In the genomic region with DNA sequence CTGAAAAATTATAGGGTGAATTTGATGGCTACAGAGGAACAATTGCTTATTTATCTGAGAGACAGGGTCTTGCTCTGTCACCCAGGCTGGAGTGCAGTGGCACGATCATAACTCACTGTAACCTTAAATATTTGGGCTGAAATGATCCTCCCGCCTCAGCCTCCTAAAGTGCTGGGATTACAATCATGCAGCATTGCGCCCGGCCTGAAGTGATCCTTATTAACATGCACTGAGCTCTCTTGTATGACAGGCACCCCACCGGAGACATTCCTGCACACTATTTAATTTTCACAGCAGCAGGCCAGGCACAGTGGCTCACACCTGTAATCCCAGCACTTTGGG, we compare ENCODE assay signal across 21 cellular contexts.
DNase-seq lines count a peak whose midpoint lies in the region; ATAC-seq, FAIRE-seq and TF ChIP-seq lines count a peak whose summit lies in the region.
"Had no signal": no experiment of that assay in that cellular context is flagged by ENCODE, and none has a peak within 500 bp of the region (broad histone marks: within the 10 kb centered on the region; RNA-seq: fewer than 3 reads in every experiment).

No MANE protein-coding gene starts in this region.

- H3K9me3 Mint-ChIP-seq in CD14-positive monocyte: peaks cover 0 to 3% (median 0%) of the 10 kb centered on the region in 7 donors
- H3K9me3 Mint-ChIP-seq: activated B cell treated with CpG ODN at 0.5 μM for 24 hours; activated CD4-positive, alpha-beta memory T cell treated with anti-CD3 and anti-CD28 coated beads, Interleukin-2, amount 10 ng/mL, durations not matched to agents 7 days and 5 days; activated naive CD4-positive, alpha-beta T cell treated with anti-CD3 and anti-CD28 coated beads, Interleukin-2, amount 50 U/mL, for 72 hours; naive thymus-derived CD4-positive, alpha-beta T cell had no signal

- no peaks in the 10 kb centered on the region for H3K36me3 Mint-ChIP-seq in CD14-positive monocyte
- H3K36me3 Mint-ChIP-seq: activated naive CD4-positive, alpha-beta T cell treated with anti-CD3 and anti-CD28 coated beads, Interleukin-2, amount 50 U/mL, for 72 hours; brain; naive thymus-derived CD4-positive, alpha-beta T cell had no signal

- POLR2A ChIA-PET in HEK293T (lab: Yijun Ruan, JAX): interaction anchor here (0.8 kb wide), 1 partner anchor 236 kb away, joined by 3 read pairs; a partner anchor contains a TSS

- peak overlapping the region; percentile 28 to 88 for H3K4me3 Mint-ChIP-seq in CD14-positive monocyte
- H3K4me3 Mint-ChIP-seq: activated B cell treated with CpG ODN at 0.5 μM for 24 hours; activated CD4-positive, alpha-beta memory T cell treated with anti-CD3 and anti-CD28 coated beads, Interleukin-2, amount 10 ng/mL, durations not matched to agents 7 days and 5 days; brain; T-helper 17 cell had no signal

- H3K4me3 ChIP-seq in adrenal gland (no peak overlapping the region), liver (ENCODE audit: low read depth in 1 of 3, low read length in 3 of 3) (no peak overlapping the region), skin epidermis (no peak overlapping the region)
- H3K4me3 ChIP-seq: prostate gland had no signal

- H3K27me3 ChIP-seq in adrenal gland (no peaks in the 10 kb centered on the region), liver (ENCODE audit: control insufficient read depth in 4 of 4, insufficient read depth in 4 of 4, low read length in 3 of 4) (no peaks in the 10 kb centered on the region)

- H3K4me1 ChIP-seq in adrenal gland (replicated peaks in 1 of 2): peaks cover 11 to 32% of the 10 kb centered on the region in 2 donors
- peaks cover 22 to 54% (median 40%) of the 10 kb centered on the region in 4 donors for H3K4me1 ChIP-seq in liver (ENCODE audit: control insufficient read depth in 4 of 4, insufficient read depth in 4 of 4, low read length in 3 of 4)
- H3K4me1 ChIP-seq: prostate gland had no signal

- CTCF ChIA-PET in HEK293T (lab: Yijun Ruan, JAX): interaction anchor here (0.8 kb wide), 1 partner anchor 302 kb away, joined by 3 read pairs; no protein-coding TSS in a partner anchor

- H3K27me3 Mint-ChIP-seq in CD14-positive monocyte (ENCODE audit: low read depth in 3 of 3): peaks cover 0 to 2% (median 0%) of the 10 kb centered on the region in 3 donors

- peak overlapping the region; percentile 56 to 82 for H3K9ac ChIP-seq in liver (ENCODE audit: low read depth in 1 of 2, low read length in 2 of 2)

- peaks cover 58% of the 10 kb centered on the region for H3K4me1 Mint-ChIP-seq in CD14-positive monocyte

- intact Hi-C loops in CD14-positive monocyte (cut with micrococcal nuclease) (loop anchor here (5.0 kb wide), 2 partner anchors 91 to 109 kb away; a partner anchor contains a TSS), adrenal gland (cut with DNase I) (no loop called here)

- no peak for TF ChIP-seq POLR2A in adrenal gland (IDR thresholded peaks at IDR 0.05)

- no peak for FAIRE-seq in frontal cortex (lab: Jason Lieb, UNC)

- H3K9me3 ChIP-seq in adrenal gland (replicated peaks in 1 of 3): no peaks in the 10 kb centered on the region
- no peaks in the 10 kb centered on the region for H3K9me3 ChIP-seq in liver (ENCODE audit: control insufficient read depth in 4 of 4, low read length in 3 of 4)
- H3K9me3 ChIP-seq: prostate gland had no signal

- DNase-seq in CD14-positive monocyte (ENCODE audit: low spot score): no peak
- DNase-seq in adrenal gland: no peak
- no peak for DNase-seq in frontal cortex (ENCODE audit: low spot score in 2 of 2)
- DNase-seq in G401 (ENCODE audit: low spot score): no peak
- DNase-seq in HEK293T (ENCODE audit: extremely low spot score): no peak
- DNase-seq: activated B cell treated with CpG ODN at 0.5 μM for 24 hours; activated CD4-positive, alpha-beta memory T cell treated with anti-CD3 and anti-CD28 coated beads, Interleukin-2, amount 10 ng/mL, durations not matched to agents 7 days and 5 days; activated T-cell treated with anti-CD3 and anti-CD28 coated beads, Interleukin-2, amount 50 U/mL, for 48 hours; cortex of kidney; erythroblast; naive thymus-derived CD4-positive, alpha-beta T cell; NCI-H1105; NCI-H2107; NCI-H524; T-helper 17 cell had no signal

- in situ Hi-C loops in G401 (cut with HindIII; ENCODE audit: low sequenced_read_pairs): no loop called here

- ATAC-seq in GM21576 (IDR thresholded peaks at IDR 0.05; ENCODE audit: unreplicated experiment): no peak
- ATAC-seq: activated naive CD4-positive, alpha-beta T cell treated with anti-CD3 and anti-CD28 coated beads, Interleukin-2, amount 50 U/mL, for 72 hours; T-helper 17 cell had no signal

- no peak for TF ChIP-seq RAD21 in liver (IDR thresholded peaks at IDR 0.05)

- 88 to 93% (median 91%) methylated on average over 5 of the region's 5 CpGs for WGBS in adrenal gland, 4 donors
- WGBS in liver: 55% methylated on average over 5 of the region's 5 CpGs

- TF ChIP-seq CTCF in CD14-positive monocyte (IDR thresholded peaks at IDR 0.05) (no peak), adrenal gland (IDR thresholded peaks at IDR 0.05) (no peak), liver (IDR thresholded peaks at IDR 0.05; ENCODE audit: low read depth, low read length, missing input control) (no peak)

- H3K27ac ChIP-seq in adrenal gland (peak overlapping the region in 4 of 5 donors; percentile 19 to 82 (median 62)), liver (ENCODE audit: low read depth in 1 of 2, low read length in 2 of 2) (peak overlapping the region; percentile 94 to 99), skin epidermis (peak overlapping the region in 16 of 21 experiments; percentile 3 to 82 (median 61))
- H3K27ac ChIP-seq: prostate gland had no signal

- H3K27ac Mint-ChIP-seq in CD14-positive monocyte: peak overlapping the region; percentile 92 to 98 (median 96)
- H3K27ac Mint-ChIP-seq: activated B cell treated with CpG ODN at 0.5 μM for 24 hours; activated CD4-positive, alpha-beta memory T cell treated with anti-CD3 and anti-CD28 coated beads, Interleukin-2, amount 10 ng/mL, durations not matched to agents 7 days and 5 days; activated naive CD4-positive, alpha-beta T cell treated with anti-CD3 and anti-CD28 coated beads, Interleukin-2, amount 50 U/mL, for 72 hours had no signal

- no peaks in the 10 kb centered on the region for H3K36me3 ChIP-seq in adrenal gland (replicated peaks in 1 of 2)
- no peaks in the 10 kb centered on the region for H3K36me3 ChIP-seq in liver (ENCODE audit: control insufficient read depth in 4 of 4, insufficient read depth in 3 of 4, low read depth in 1 of 4, low read length in 3 of 4)
- H3K36me3 ChIP-seq: prostate gland had no signal

TF ChIP-seq in liver, 16 proteins besides CTCF, POLR2A, EP300 and RAD21 (continues in another document):
- TF ChIP-seq HNF4A (conservative IDR thresholded peaks at IDR 0.05) (no peak), HNF4G (IDR thresholded peaks at IDR 0.05) (no peak), JUND (IDR thresholded peaks at IDR 0.05) (no peak), SP1 (IDR thresholded peaks at IDR 0.05) (no peak), NR2F2 (IDR thresholded peaks at IDR 0.05) (no peak), FOXA2 (IDR thresholded peaks at IDR 0.05) (no peak), EGR1 (IDR thresholded peaks at IDR 0.05; ENCODE audit: low read depth in 2 of 2) (no peak)

TF ChIP-seq in HEK293T, 16 proteins besides CTCF, POLR2A, EP300 and RAD21:
- TF ChIP-seq FOXA1 (IDR thresholded peaks at IDR 0.05) (no peak), ARNT (IDR thresholded peaks at IDR 0.05) (no peak), SUZ12 (IDR thresholded peaks at IDR 0.05) (no peak), HDGF (IDR thresholded peaks at IDR 0.05; ENCODE audit: borderline replicate concordance) (no peak), FOXM1 (IDR thresholded peaks at IDR 0.05; ENCODE audit: borderline replicate concordance) (no peak), SP1 (IDR thresholded peaks at IDR 0.05) (no peak), TARDBP (IDR thresholded peaks at IDR 0.05) (no peak), L3MBTL2 (conservative IDR thresholded peaks at IDR 0.05) (no peak), BHLHE40 (IDR thresholded peaks at IDR 0.05; ENCODE audit: borderline replicate concordance) (no peak)

Comparison
In these comparisons a context has a peak if more than half of its experiments do, and no peak if none do; other contexts are left out.
1. intact Hi-C loops: an anchor here in CD14-positive monocyte (5.0 kb wide); none called in adrenal gland.